In the genomic region with DNA sequence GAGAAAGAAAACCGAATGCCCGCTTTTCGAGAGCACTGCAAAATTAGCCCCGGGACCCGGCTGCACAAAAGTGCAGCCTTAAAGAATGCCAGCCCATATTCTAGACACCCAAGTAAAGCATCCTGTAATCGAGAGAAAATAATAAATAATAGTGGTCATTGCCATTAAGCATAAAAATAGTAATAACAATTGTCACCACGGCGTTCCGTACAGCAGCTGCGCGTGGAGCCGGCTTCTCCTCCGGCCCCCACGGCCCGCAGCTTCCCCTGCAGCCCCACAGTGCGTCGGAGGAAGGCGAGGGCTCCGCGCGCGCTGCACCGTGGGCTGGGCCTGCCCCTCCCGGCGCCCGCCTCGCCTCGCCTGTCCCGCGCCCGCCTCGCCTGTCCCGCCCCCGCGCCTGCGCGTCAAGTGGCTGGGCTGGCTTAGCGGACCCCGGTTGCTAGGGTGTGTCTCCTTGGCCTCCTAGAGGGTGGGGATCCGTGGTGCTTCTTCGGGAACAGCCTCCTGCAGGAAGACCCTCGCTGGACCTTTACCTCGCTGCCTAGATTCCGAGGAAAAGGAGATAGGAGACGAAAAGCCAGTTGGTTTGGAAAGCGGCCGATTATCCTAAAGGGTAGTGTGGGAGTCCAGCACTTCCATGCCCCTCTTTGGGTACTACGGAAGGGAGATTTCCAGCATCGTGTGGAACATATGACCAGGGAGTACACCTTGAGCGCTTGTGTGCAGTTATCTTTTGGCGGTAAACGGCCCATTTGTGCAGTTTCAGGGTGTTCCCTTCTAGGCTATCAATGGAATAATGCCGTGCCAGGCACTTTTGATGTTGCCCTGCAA, we compare ENCODE assay signal across 8 cellular contexts. TPM values are rescaled to one million over a fixed set of nuclear protein-coding genes. Genes with fewer than 3 reads are reported as not detected.
DNase-seq lines count a peak whose midpoint lies in the region; ATAC-seq lines count a peak whose summit lies in the region.

A gene with protein sequence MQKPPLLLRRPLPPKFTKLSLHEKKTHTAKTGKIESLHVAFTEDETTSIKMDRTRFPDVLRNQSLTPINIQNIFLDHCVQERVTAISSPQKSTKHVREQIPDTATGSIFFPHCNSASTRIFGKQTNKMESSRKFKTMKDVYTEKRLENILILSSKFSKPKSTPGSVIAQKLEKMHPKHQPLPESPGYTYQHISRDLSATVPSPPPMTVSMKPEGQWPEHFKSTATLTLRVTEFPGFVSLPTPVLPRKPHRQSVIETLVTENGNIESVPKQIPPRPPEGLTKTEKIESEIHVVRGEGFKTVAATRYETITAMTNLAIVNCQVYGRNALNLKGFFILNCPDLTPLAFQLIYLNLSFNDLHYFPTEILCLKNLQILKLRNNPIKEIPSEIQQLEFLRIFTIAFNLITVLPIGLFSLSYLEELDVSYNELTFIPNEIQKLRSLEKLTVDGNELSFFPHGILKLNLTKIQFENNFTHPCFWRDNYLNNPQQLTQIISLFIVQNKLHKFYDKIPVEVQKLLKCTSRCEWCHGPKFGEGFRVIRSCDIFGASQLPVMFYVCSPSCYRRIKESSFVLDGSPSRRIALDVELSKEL (plus strand): TSS at position 408 of the 831 bp plus-strand sequence. CDS start 1,107 bp downstream, outside the sequence.

- H3K36me3 ChIP-seq in mesendoderm (ENCODE audit: control insufficient read depth, insufficient read depth, low read length), result no peaks in the 10 kb centered on the region

- H3K79me2 ChIP-seq in mesendoderm (ENCODE audit: control insufficient read depth, insufficient read depth, low read length), result no peaks in the 10 kb centered on the region

- H3K36me3 Mint-ChIP-seq in activated CD8-positive, alpha-beta T cell treated with anti-CD3 and anti-CD28 coated beads, Interleukin-2, amount 10 ng/mL, durations not matched to agents 7 days and 5 days (ENCODE audit: low read depth), result peaks cover 9% of the 10 kb centered on the region
- peaks cover 7% of the 10 kb centered on the region for H3K36me3 Mint-ChIP-seq in effector memory CD8-positive, alpha-beta T cell (ENCODE audit: insufficient read depth)

- H3K9me3 Mint-ChIP-seq in activated CD8-positive, alpha-beta T cell treated with anti-CD3 and anti-CD28 coated beads, Interleukin-2, amount 10 ng/mL, durations not matched to agents 7 days and 5 days (ENCODE audit: insufficient read depth), result no peaks in the 10 kb centered on the region
- peaks cover 0 to 2% of the 10 kb centered on the region in 2 donors for H3K9me3 Mint-ChIP-seq in effector memory CD8-positive, alpha-beta T cell

- peak within 1 kb of the TSS; percentile 84 for H3K56ac ChIP-seq in mesendoderm (ENCODE audit: low read length)

- no peak within 1 kb of the TSS for H2BK15ac ChIP-seq in mesendoderm (replicated peaks; ENCODE audit: low read depth)

- peak within 1 kb of the TSS; percentile 29 for H3K4me3 ChIP-seq in mesendoderm (ENCODE audit: low read length)

- H3K4ac ChIP-seq in mesendoderm (ENCODE audit: low read depth, low read length), result no peak within 1 kb of the TSS

- H4K8ac ChIP-seq in mesendoderm (ENCODE audit: low read depth, low read length), result no peak within 1 kb of the TSS

- peak within 1 kb of the TSS; percentile 38 for H3K4me2 ChIP-seq in mesendoderm (ENCODE audit: low read length)

- peaks cover 2% of the 10 kb centered on the region for H3K4me1 ChIP-seq in mesendoderm (ENCODE audit: control insufficient read depth, low read depth, low read length)

- H2BK5ac ChIP-seq in mesendoderm (ENCODE audit: low read length), result no peak within 1 kb of the TSS

- peak within 1 kb of the TSS; percentile 88 for H3K4me3 Mint-ChIP-seq in activated CD8-positive, alpha-beta T cell treated with anti-CD3 and anti-CD28 coated beads, Interleukin-2, amount 10 ng/mL, durations not matched to agents 7 days and 5 days
- peak within 1 kb of the TSS; percentile 85 to 86 for H3K4me3 Mint-ChIP-seq in effector memory CD8-positive, alpha-beta T cell

- H3K27ac Mint-ChIP-seq in activated CD8-positive, alpha-beta T cell treated with anti-CD3 and anti-CD28 coated beads, Interleukin-2, amount 10 ng/mL, durations not matched to agents 7 days and 5 days, result peak within 1 kb of the TSS; percentile 93
- H3K27ac Mint-ChIP-seq in effector memory CD8-positive, alpha-beta T cell, result peak within 1 kb of the TSS; percentile 89 to 90

- no peak within 1 kb of the TSS for H2AK5ac ChIP-seq in mesendoderm (ENCODE audit: low read length)

- H3K27me3 Mint-ChIP-seq in activated CD8-positive, alpha-beta T cell treated with anti-CD3 and anti-CD28 coated beads, Interleukin-2, amount 10 ng/mL, durations not matched to agents 7 days and 5 days (ENCODE audit: low read depth), result no peaks in the 10 kb centered on the region
- no peaks in the 10 kb centered on the region for H3K27me3 Mint-ChIP-seq in effector memory CD8-positive, alpha-beta T cell

- no peak within 1 kb of the TSS for H3K23ac ChIP-seq in mesendoderm (ENCODE audit: low read length)

- H3K4me1 Mint-ChIP-seq in activated CD8-positive, alpha-beta T cell treated with anti-CD3 and anti-CD28 coated beads, Interleukin-2, amount 10 ng/mL, durations not matched to agents 7 days and 5 days (ENCODE audit: low read depth), result peaks cover 41% of the 10 kb centered on the region
- peaks cover 5 to 14% of the 10 kb centered on the region in 2 donors for H3K4me1 Mint-ChIP-seq in effector memory CD8-positive, alpha-beta T cell (ENCODE audit: low read depth in 2 of 2)

- CTCF ChIA-PET in activated CD8-positive, alpha-beta T cell treated with anti-CD3 and anti-CD28 coated beads, Interleukin-2, amount 10 ng/mL, durations not matched to agents 7 days and 5 days (lab: Charles Lee), result interaction anchor here (0.7 to 2.2 kb wide), 13 partner anchors 12 to 110 kb away, joined by 4 to 12 read pairs (median 6); a partner anchor contains a TSS

- H3K27me3 ChIP-seq in mesendoderm (ENCODE audit: insufficient read depth, low read length, poor library complexity), result no peaks in the 10 kb centered on the region

- no peak within 1 kb of the TSS for H2BK120ac ChIP-seq in mesendoderm (ENCODE audit: low read depth, low read length)

- WGBS in mesendoderm (ENCODE audit: extremely low coverage, insufficient coverage, low lambda C conversion rate), result no CpG with 5 or more reads among the region's 53 CpGs

- no peak within 1 kb of the TSS for H4K5ac ChIP-seq in mesendoderm (ENCODE audit: low read length)

- no peak within 1 kb of the TSS for H3K18ac ChIP-seq in mesendoderm (ENCODE audit: low read length)

- no peak within 1 kb of the TSS for H3K27ac ChIP-seq in mesendoderm (ENCODE audit: low read depth, low read length)

- DNase-seq in AG08395 (ENCODE audit: low spot score) (peak; percentile 64), NCI-H524 treated with DMSO at 0.1 percent for 48 hours (lab: John Stamatoyannopoulos, UW) (peak; percentile 59), mesendoderm (peak; percentile 77)
- peak; percentile 90 for DNase-seq in activated CD8-positive, alpha-beta T cell treated with anti-CD3 and anti-CD28 coated beads, Interleukin-2, amount 10 ng/mL, durations not matched to agents 7 days and 5 days
- peak; percentile 81 to 84 (median 84) for DNase-seq in effector memory CD8-positive, alpha-beta T cell
- DNase-seq in stimulated activated CD8-positive, alpha-beta memory T cell treated with anti-CD3 and anti-CD28 coated beads, Interleukin-15, amount 100 ng/mL, for 1 hour (ENCODE audit: low read depth), result peak; percentile 65

- ATAC-seq in GM18858 (IDR thresholded peaks at IDR 0.05; ENCODE audit: unreplicated experiment) (peak; percentile 86), HG03060 (IDR thresholded peaks at IDR 0.05; ENCODE audit: low read depth, unreplicated experiment) (peak; percentile 48)
- peak; percentile 99 for ATAC-seq in activated CD8-positive, alpha-beta T cell treated with anti-CD3 and anti-CD28 coated beads, Interleukin-2, amount 10 ng/mL, durations not matched to agents 7 days and 5 days
- ATAC-seq in effector memory CD8-positive, alpha-beta T cell (replicated peaks), result peak; percentile 96

- peak within 1 kb of the TSS; percentile 63 for H3K9ac ChIP-seq in mesendoderm (ENCODE audit: low read length)

- POLR2A ChIA-PET in activated CD8-positive, alpha-beta T cell treated with anti-CD3 and anti-CD28 coated beads, Interleukin-2, amount 10 ng/mL, durations not matched to agents 7 days and 5 days (lab: Charles Lee), result interaction anchor here (0.9 to 2.1 kb wide), 9 partner anchors 9 to 109 kb away, joined by 3 to 20 read pairs (median 5); a partner anchor contains a TSS

- no peaks in the 10 kb centered on the region for H3K79me1 ChIP-seq in mesendoderm (ENCODE audit: low read length)

RNA-seq across cellular contexts. Expression of the gene that starts here (rescaled TPM):
- 1 to 10 TPM; 1.7 to 2.2 TPM for total RNA-seq in activated CD8-positive, alpha-beta T cell treated with anti-CD3 and anti-CD28 coated beads, Interleukin-2, amount 10 ng/mL, durations not matched to agents 7 days and 5 days
- 0.03 TPM for polyA plus RNA-seq in mesendoderm (2013, experiment 1 of 2)
- polyA plus RNA-seq in mesendoderm (2013, experiment 2 of 2), result 0.04 TPM

Comparison
In these comparisons a context has a peak if more than half of its experiments do, and no peak if none do; other contexts are left out.
1. ATAC-seq: peak in every context shown above with its lines; median percentile 99 in activated CD8-positive, alpha-beta T cell treated with anti-CD3 and anti-CD28 coated beads, Interleukin-2, amount 10 ng/mL, durations not matched to agents 7 days and 5 days; 96 in effector memory CD8-positive, alpha-beta T cell; 86 in GM18858; 48 in HG03060.